ENCODE assay signal across 22 cellular contexts in genomic region chr1:59880735-59881134, GRCh38. TPM values are rescaled to one million over a fixed set of nuclear protein-coding genes. Genes with fewer than 3 reads are reported as not detected.
"Had no signal": no experiment of that assay in that cellular context is flagged by ENCODE, and none has a peak within 500 bp of the region (broad histone marks: within the 10 kb centered on the region; RNA-seq: fewer than 3 reads in every experiment).

No MANE protein-coding gene starts in this region.

- H3K4me3 ChIP-seq: breast epithelium, coronary artery, gastrocnemius medialis, heart right ventricle, left lung, smooth muscle cell, tibial artery, vagina had no signal

- H3K9me3 ChIP-seq: gastrocnemius medialis, vagina had no signal

- DNase-seq: activated CD4-positive, alpha-beta memory T cell treated with anti-CD3 and anti-CD28 coated beads, Interleukin-2, amount 10 ng/mL, durations not matched to agents 7 days and 5 days; activated CD4-positive, alpha-beta T cell treated with anti-CD3 and anti-CD28 coated beads for 36 hours; activated CD8-positive, alpha-beta memory T cell treated with anti-CD3 and anti-CD28 coated beads, Interleukin-2, amount 50 U/mL, for 4 hours; activated gamma-delta T cell treated with Interleukin-2 at 50 U/mL for 16 hours; activated naive CD8-positive, alpha-beta T cell treated with anti-CD3 and anti-CD28 coated beads for 36 hours; activated T-cell treated with anti-CD3 and anti-CD28 coated beads, Interleukin-2, amount 50 U/mL, for 72 hours; aorta; effector CD8-positive, alpha-beta T cell; left lung; T-helper 1 cell; tibial artery had no signal

- FAIRE-seq: islet of Langerhans had no signal

- ATAC-seq: activated CD4-positive, alpha-beta T cell treated with anti-CD3 and anti-CD28 coated beads for 36 hours; activated T-cell treated with anti-CD3 and anti-CD28 coated beads, Interleukin-2, amount 50 U/mL, for 72 hours; left lung; stimulated activated effector memory CD8-positive, alpha-beta T cell treated with anti-CD3 and anti-CD28 coated beads, Interleukin-12 subunit alpha, Interleukin-12 subunit beta, amount 100 ng/mL, for 72 hours had no signal

- H3K27me3 ChIP-seq: breast epithelium, gastrocnemius medialis, heart right ventricle, left lung, tibial artery, vagina had no signal

- H3K27ac ChIP-seq: breast epithelium, coronary artery, epithelial cell of prostate, gastrocnemius medialis, heart right ventricle, left lung, tibial artery, vagina had no signal

- H3K4me1 ChIP-seq: breast epithelium, left lung, tibial artery, vagina had no signal

- H3K4me2 ChIP-seq: smooth muscle cell had no signal

- H3K36me3 ChIP-seq: breast epithelium, gastrocnemius medialis, heart right ventricle, left lung, tibial artery had no signal

RNA-seq across cellular contexts. Expression of gene CYP2J2, which starts 45.8 kb away (rescaled TPM):
- total RNA-seq: mesenteric fat pad had no signal
- polyA plus RNA-seq: neural cell had no signal
